Comparison of ENCODE assay signal across 7 cellular contexts in genomic region chr11:68904458-68904847, GRCh38. TPM values are rescaled to one million over a fixed set of nuclear protein-coding genes. Genes with fewer than 3 reads are reported as not detected.
DNase-seq lines count a peak whose midpoint lies in the region; ATAC-seq and TF ChIP-seq lines count a peak whose summit lies in the region.

No MANE protein-coding gene starts in this region.

- peak overlapping the region; percentile 97 for H3K4me3 Mint-ChIP-seq in activated T-helper 17 cell treated with anti-CD3 and anti-CD28 coated beads, Interleukin-2, amount 50 U/mL, for 72 hours

- peaks cover 64% of the 10 kb centered on the region for H3K36me3 Mint-ChIP-seq in activated T-helper 17 cell treated with anti-CD3 and anti-CD28 coated beads, Interleukin-2, amount 50 U/mL, for 72 hours (ENCODE audit: low read depth)

- ATAC-seq in HG03066 (IDR thresholded peaks at IDR 0.05; ENCODE audit: low read depth, unreplicated experiment) = peak; percentile 7
- no peak for ATAC-seq in activated T-helper 17 cell treated with anti-CD3 and anti-CD28 coated beads, Interleukin-2, amount 50 U/mL, for 72 hours (replicated peaks)
- peak; percentile 8 for ATAC-seq in stimulated activated naive CD8-positive, alpha-beta T cell treated with anti-CD3 and anti-CD28 coated beads, Interleukin-15, Interleukin-2, amounts not matched to agents 100 U/mL and 50 U/mL, for 24 hours
- ATAC-seq in HG03039 (IDR thresholded peaks at IDR 0.05; ENCODE audit: unreplicated experiment) = no peak

- peak; percentile 64 for DNase-seq in GM13976 (ENCODE audit: low spot score)
- DNase-seq in stimulated activated naive CD8-positive, alpha-beta T cell treated with anti-CD3 and anti-CD28 coated beads, Interleukin-15, Interleukin-2, amounts not matched to agents 100 U/mL and 50 U/mL, for 24 hours = no peak
- DNase-seq in stimulated activated CD4-positive, alpha-beta T cell treated with anti-CD3 and anti-CD28 coated beads, Interleukin-1b, Interleukin-23, amount 100 ng/mL, for 48 hours = no peak

- peak overlapping the region; percentile 80 for H3K4me3 ChIP-seq in iPS-11a (ENCODE audit: low read depth, low read length)

- no peaks in the 10 kb centered on the region for H3K27me3 Mint-ChIP-seq in activated T-helper 17 cell treated with anti-CD3 and anti-CD28 coated beads, Interleukin-2, amount 50 U/mL, for 72 hours

- in situ Hi-C loops in GM13976 (cut with MboI; ENCODE audit: low sequenced_read_pairs, unreplicated experiment) = no loop called here

- no peak for TF ChIP-seq CTCF in GM13976 (IDR thresholded peaks at IDR 0.05; ENCODE audit: borderline replicate concordance, control extremely low read depth, extremely low read depth, insufficient read depth, missing control alignments)

- peaks cover 24% of the 10 kb centered on the region for H3K4me1 Mint-ChIP-seq in activated T-helper 17 cell treated with anti-CD3 and anti-CD28 coated beads, Interleukin-2, amount 50 U/mL, for 72 hours

- H3K9me3 Mint-ChIP-seq in activated T-helper 17 cell treated with anti-CD3 and anti-CD28 coated beads, Interleukin-2, amount 50 U/mL, for 72 hours = no peaks in the 10 kb centered on the region

- H3K27ac Mint-ChIP-seq in activated T-helper 17 cell treated with anti-CD3 and anti-CD28 coated beads, Interleukin-2, amount 50 U/mL, for 72 hours = peak overlapping the region; percentile 97

RNA-seq across cellular contexts. Expression of gene IGHMBP2, which starts 0.8 kb away (rescaled TPM):
- total RNA-seq in activated T-helper 17 cell treated with anti-CD3 and anti-CD28 coated beads, Interleukin-2, amount 50 U/mL, for 72 hours = 10 to 100 TPM; 27.2 to 38.3 TPM

RNA-seq across cellular contexts. Expression of gene MRPL21, which starts 0.8 kb away (rescaled TPM):
- total RNA-seq in activated T-helper 17 cell treated with anti-CD3 and anti-CD28 coated beads, Interleukin-2, amount 50 U/mL, for 72 hours = 10 to 100 TPM; 43.4 to 96.4 TPM

Comparison
In these comparisons a context has a peak if more than half of its experiments do, and no peak if none do; other contexts are left out.
1. ATAC-seq: peak in HG03066 (single experiment) and stimulated activated naive CD8-positive, alpha-beta T cell treated with anti-CD3 and anti-CD28 coated beads, Interleukin-15, Interleukin-2, amounts not matched to agents 100 U/mL and 50 U/mL, for 24 hours (single experiment); none in activated T-helper 17 cell treated with anti-CD3 and anti-CD28 coated beads, Interleukin-2, amount 50 U/mL, for 72 hours (single experiment) and HG03039 (single experiment).